In the genomic region with DNA sequence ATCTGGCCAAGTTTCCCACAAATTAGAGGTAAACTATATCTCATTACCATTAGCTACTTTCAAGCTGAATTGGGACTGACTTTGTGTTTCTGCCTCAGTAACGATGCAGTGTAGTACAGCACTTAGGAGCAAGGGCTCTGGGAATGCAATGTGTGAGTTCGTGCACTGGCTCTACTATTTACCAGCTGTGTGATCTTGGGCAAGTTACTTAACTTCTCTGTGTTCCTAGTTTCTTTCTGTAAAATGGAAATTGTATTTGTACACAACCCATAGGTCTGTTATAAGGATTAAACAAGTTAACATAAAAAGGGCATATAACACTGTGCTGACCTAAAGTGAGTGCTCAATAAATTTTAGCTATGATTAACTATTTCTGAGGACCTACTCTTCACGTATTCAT, we compare ENCODE assay signal across 15 cellular contexts.
DNase-seq lines count a peak whose midpoint lies in the region; ATAC-seq and TF ChIP-seq lines count a peak whose summit lies in the region.
"Had no signal": no experiment of that assay in that cellular context is flagged by ENCODE, and none has a peak within 500 bp of the region (broad histone marks: within the 10 kb centered on the region; RNA-seq: fewer than 3 reads in every experiment).

No MANE protein-coding gene starts in this region.

- H3K9ac ChIP-seq in neural progenitor cell (no peak overlapping the region), Karpas-422 (ENCODE audit: low read length) (no peak overlapping the region)

- peaks cover 4% of the 10 kb centered on the region for H3K9me3 Mint-ChIP-seq in neural progenitor cell

- H3K36me3 Mint-ChIP-seq in neural progenitor cell, result no peaks in the 10 kb centered on the region
- H3K36me3 Mint-ChIP-seq: CD4-positive, CD25-positive, alpha-beta regulatory T cell; CD8-positive, alpha-beta T cell had no signal

- H3K27ac ChIP-seq in WERI-Rb-1 (no peak overlapping the region; the same call in 1 of the 2 replicates), neural progenitor cell (no peak overlapping the region), Karpas-422 (ENCODE audit: low read length) (no peak overlapping the region)
- H3K27ac ChIP-seq: C4-2B had no signal

- H3K4me1 ChIP-seq in neural progenitor cell (peaks cover 16% of the 10 kb centered on the region), Karpas-422 (ENCODE audit: low read length) (no peaks in the 10 kb centered on the region)
- H3K4me1 ChIP-seq: Caco-2 had no signal

- H3K4me3 ChIP-seq in WERI-Rb-1 (ENCODE audit: low read depth, low read length) (no peak overlapping the region), neural progenitor cell (no peak overlapping the region), Karpas-422 (ENCODE audit: low read length) (no peak overlapping the region)
- H3K4me3 ChIP-seq: GM23338 had no signal

- H3K27me3 ChIP-seq in WERI-Rb-1 (ENCODE audit: insufficient read depth, low read depth, severe bottlenecking), result no peaks in the 10 kb centered on the region
- no peaks in the 10 kb centered on the region for H3K27me3 ChIP-seq in neural progenitor cell
- 0 out of 2 replicates have a peak, but pooled peaks cover 4% of the 10 kb centered on the region for H3K27me3 ChIP-seq in Karpas-422 (ENCODE audit: low read length)

- DNase-seq in NCI-H82 (lab: John Stamatoyannopoulos, UW) (peak; percentile 66), NCI-H82 treated with DMSO at 0.1 percent for 48 hours (lab: John Stamatoyannopoulos, UW; ENCODE audit: unreplicated experiment) (no peak), WERI-Rb-1 (peak; percentile 35), neural progenitor cell (ENCODE audit: low spot score) (no peak), Karpas-422 (no peak), UCSD-AML1 (lab: John Stamatoyannopoulos, UW; ENCODE audit: unreplicated experiment) (no peak)
- DNase-seq: Caco-2; CD4-positive, CD25-positive, alpha-beta regulatory T cell; CD8-positive, alpha-beta T cell; GF-D8; H9 had no signal

- H3K4me2 ChIP-seq in neural progenitor cell, result peak overlapping the region; percentile 18
- H3K4me2 ChIP-seq in Karpas-422 (ENCODE audit: low read depth, low read length, poor library complexity, severe bottlenecking), result no peak overlapping the region
- H3K4me2 ChIP-seq: GM23338 had no signal

- H3K4me1 Mint-ChIP-seq in neural progenitor cell, result peaks cover 17% of the 10 kb centered on the region
- H3K4me1 Mint-ChIP-seq: GM23338, H9 had no signal

- H3K9me2 ChIP-seq in Karpas-422 (replicated peaks; ENCODE audit: insufficient read depth, low read length), result no peaks in the 10 kb centered on the region

- ATAC-seq in HG03108 (IDR thresholded peaks at IDR 0.05; ENCODE audit: unreplicated experiment), result no peak
- ATAC-seq: CD8-positive, alpha-beta T cell; GM23338; HCT116 had no signal

- H3K9me3 ChIP-seq in WERI-Rb-1 (ENCODE audit: severe bottlenecking) (no peaks in the 10 kb centered on the region), neural progenitor cell (ENCODE audit: low read depth) (no peaks in the 10 kb centered on the region), Karpas-422 (ENCODE audit: low read length) (no peaks in the 10 kb centered on the region)
- H3K9me3 ChIP-seq: Caco-2 had no signal

- H2AFZ ChIP-seq in neural progenitor cell (replicated peaks) (no peak overlapping the region), Karpas-422 (ENCODE audit: low read length) (no peak overlapping the region)
- H2AFZ ChIP-seq: GM23338 had no signal

- no peak overlapping the region for H3K4me3 Mint-ChIP-seq in neural progenitor cell
- H3K4me3 Mint-ChIP-seq: CD4-positive, CD25-positive, alpha-beta regulatory T cell; CD8-positive, alpha-beta T cell; GM23338; H9 had no signal

- TF ChIP-seq CTCF in WERI-Rb-1 (IDR thresholded peaks at IDR 0.05; ENCODE audit: low read depth, low read length), result no peak
- no peak for TF ChIP-seq CTCF in neural progenitor cell (IDR thresholded peaks at IDR 0.05)

- no peaks in the 10 kb centered on the region for H3K36me3 ChIP-seq in WERI-Rb-1
- no peaks in the 10 kb centered on the region for H3K36me3 ChIP-seq in neural progenitor cell
- no peaks in the 10 kb centered on the region for H3K36me3 ChIP-seq in Karpas-422 (ENCODE audit: insufficient read depth, low read length)

- H4K20me1 ChIP-seq in neural progenitor cell (ENCODE audit: low read depth) (no peaks in the 10 kb centered on the region), Karpas-422 (ENCODE audit: insufficient read depth, low read depth, low read length) (no peaks in the 10 kb centered on the region)

- H3F3A ChIP-seq in neural progenitor cell (ENCODE audit: low read depth), result peaks cover 11% of the 10 kb centered on the region

- H3K79me2 ChIP-seq in neural progenitor cell (ENCODE audit: low read depth) (no peaks in the 10 kb centered on the region), Karpas-422 (ENCODE audit: low read length) (no peaks in the 10 kb centered on the region)

- H3K27me3 Mint-ChIP-seq in neural progenitor cell (ENCODE audit: insufficient read depth, low read depth), result peaks cover 7% of the 10 kb centered on the region

- no peak overlapping the region for H3K27ac Mint-ChIP-seq in neural progenitor cell
- H3K27ac Mint-ChIP-seq: CD4-positive, CD25-positive, alpha-beta regulatory T cell; CD8-positive, alpha-beta T cell; GM23338; H9 had no signal

Comparison
In these comparisons a context has a peak if more than half of its experiments do, and no peak if none do; other contexts are left out.
1. DNase-seq: peak in NCI-H82 (single experiment) and WERI-Rb-1 (single experiment); none in NCI-H82 treated with DMSO at 0.1 percent for 48 hours (single experiment), neural progenitor cell (single experiment), Karpas-422 (single experiment) and UCSD-AML1 (single experiment).